Comparison of ENCODE assay signal across 9 cellular contexts in genomic region chr7:30238721-30239441, GRCh38. TPM values are rescaled to one million over a fixed set of nuclear protein-coding genes. Genes with fewer than 3 reads are reported as not detected.
DNase-seq lines count a peak whose midpoint lies in the region; ATAC-seq and TF ChIP-seq lines count a peak whose summit lies in the region.
"Had no signal": no experiment of that assay in that cellular context is flagged by ENCODE, and none has a peak within 500 bp of the region (broad histone marks: within the 10 kb centered on the region; RNA-seq: fewer than 3 reads in every experiment).

No MANE protein-coding gene starts in this region.

- peaks cover 0 to 5% of the 10 kb centered on the region in 2 donors for H3K9me3 Mint-ChIP-seq in stimulated activated naive B cell treated with anti-CD40 and anti-IgM and Interleukin-4, amounts not matched to agents 10 μg/mL and 1 μg/mL and 100 μg/mL, for 72 hours
- peaks cover 4% of the 10 kb centered on the region for H3K9me3 Mint-ChIP-seq in nephron progenitor cell

- H2AFZ ChIP-seq in OCI-LY7 (ENCODE audit: low read length): peak overlapping the region; percentile 76; the same call in 1 of the 2 replicates

- CTCF ChIA-PET in OCI-LY7 (lab: Charles Lee; ENCODE audit: unreplicated experiment): interaction anchor here (0.8 kb wide), 1 partner anchor 10 kb away, joined by 3 read pairs; no protein-coding TSS in a partner anchor

- H3K27ac ChIP-seq in OCI-LY7 (ENCODE audit: low read depth, low read length, poor library complexity, severe bottlenecking): no peak overlapping the region
- H3K27ac ChIP-seq: SJSA1 had no signal

- no TSS peak for BruUV-seq in OCI-LY7 (replicated peaks; lab: Mats Ljungman, UMichigan)

- peaks cover 0 to 4% of the 10 kb centered on the region in 2 donors for H3K27me3 Mint-ChIP-seq in stimulated activated naive B cell treated with anti-CD40 and anti-IgM and Interleukin-4, amounts not matched to agents 10 μg/mL and 1 μg/mL and 100 μg/mL, for 72 hours
- H3K27me3 Mint-ChIP-seq in nephron progenitor cell (ENCODE audit: low read depth, poor library complexity): no peaks in the 10 kb centered on the region

- TF ChIP-seq CTCF in OCI-LY7 (conservative IDR thresholded peaks at IDR 0.05; ENCODE audit: low read length): no peak
- no peak for TF ChIP-seq CTCF in nephron progenitor cell (IDR thresholded peaks at IDR 0.05)

- H3K9me3 ChIP-seq in OCI-LY7 (ENCODE audit: low read length): no peaks in the 10 kb centered on the region; the same call in 1 of the 2 replicates
- H3K9me3 ChIP-seq: SJSA1 had no signal

- no peaks in the 10 kb centered on the region for H4K20me1 ChIP-seq in OCI-LY7 (ENCODE audit: insufficient read depth, low read length)

- in situ Hi-C loops in G401 (cut with HindIII; ENCODE audit: low sequenced_read_pairs): no loop called here

- peak overlapping the region; percentile 8 to 57 for H3K4me3 Mint-ChIP-seq in stimulated activated naive B cell treated with anti-CD40 and anti-IgM and Interleukin-4, amounts not matched to agents 10 μg/mL and 1 μg/mL and 100 μg/mL, for 72 hours
- no peak overlapping the region for H3K4me3 Mint-ChIP-seq in nephron progenitor cell

- peaks cover 40% of the 10 kb centered on the region for H3K4me1 ChIP-seq in OCI-LY7 (ENCODE audit: insufficient read depth, low read length, poor library complexity, severe bottlenecking)

- peaks cover 0 to 3% of the 10 kb centered on the region in 2 donors for H3K36me3 Mint-ChIP-seq in stimulated activated naive B cell treated with anti-CD40 and anti-IgM and Interleukin-4, amounts not matched to agents 10 μg/mL and 1 μg/mL and 100 μg/mL, for 72 hours
- H3K36me3 Mint-ChIP-seq in nephron progenitor cell (ENCODE audit: low read depth): no peaks in the 10 kb centered on the region

- H3K27ac Mint-ChIP-seq in stimulated activated naive B cell treated with anti-CD40 and anti-IgM and Interleukin-4, amounts not matched to agents 10 μg/mL and 1 μg/mL and 100 μg/mL, for 72 hours: peak overlapping the region; percentile 70
- H3K27ac Mint-ChIP-seq in nephron progenitor cell: no peak overlapping the region

- peak overlapping the region; percentile 62 for H3K4me2 ChIP-seq in OCI-LY7 (ENCODE audit: low read length)

- ATAC-seq in GM19463 (IDR thresholded peaks at IDR 0.05; ENCODE audit: unreplicated experiment): peak; percentile 73
- ATAC-seq in HG03521 (IDR thresholded peaks at IDR 0.05; ENCODE audit: unreplicated experiment): peak; percentile 54
- peak; percentile 89 to 90 for ATAC-seq in stimulated activated naive B cell treated with anti-CD40 and anti-IgM and Interleukin-4, amounts not matched to agents 10 μg/mL and 1 μg/mL and 100 μg/mL, for 72 hours (replicated peaks)

- intact Hi-C loops in OCI-LY7 (cut with micrococcal nuclease; ENCODE audit: unreplicated experiment): no loop called here

- no peaks in the 10 kb centered on the region for H3K79me2 ChIP-seq in OCI-LY7 (ENCODE audit: insufficient read depth, low read depth, low read length)

- H3K4me1 Mint-ChIP-seq in stimulated activated naive B cell treated with anti-CD40 and anti-IgM and Interleukin-4, amounts not matched to agents 10 μg/mL and 1 μg/mL and 100 μg/mL, for 72 hours: peaks cover 23 to 35% of the 10 kb centered on the region in 2 donors
- peaks cover 7% of the 10 kb centered on the region for H3K4me1 Mint-ChIP-seq in nephron progenitor cell

- no peaks in the 10 kb centered on the region for H3K9me2 ChIP-seq in OCI-LY7 (ENCODE audit: insufficient read depth, low read length)

- DNase-seq in G401 (ENCODE audit: low spot score): peak; percentile 38
- DNase-seq in OCI-LY7 (ENCODE audit: low spot score): peak; percentile 28
- peak; percentile 72 for DNase-seq in fibroblast of peridontal ligament (ENCODE audit: extremely low read depth)
- DNase-seq in stimulated activated naive B cell treated with anti-CD40 and anti-IgM and Interleukin-4, amounts not matched to agents 10 μg/mL and 1 μg/mL and 100 μg/mL, for 72 hours: peak; percentile 32
- no peak for DNase-seq in NK-92 treated with Interleukin-12 subunit alpha and Interleukin-12 subunit beta, amount 100 ng/mL, for 24 hours (lab: John Stamatoyannopoulos, UW)
- no peak for DNase-seq in nephron progenitor cell

- H3K4me3 ChIP-seq in OCI-LY7 (ENCODE audit: low read depth, low read length, poor library complexity, severe bottlenecking): no peak overlapping the region
- H3K4me3 ChIP-seq: SJSA1 had no signal

- H3K36me3 ChIP-seq in OCI-LY7 (ENCODE audit: insufficient read depth, low read length): no peaks in the 10 kb centered on the region
- H3K36me3 ChIP-seq: SJSA1 had no signal

- POLR2A ChIA-PET in OCI-LY7 (lab: Charles Lee): interaction anchor here (0.7 to 2.4 kb wide), 8 partner anchors 9 to 405 kb away, joined by 3 to 9 read pairs (median 4); partner anchors contain the start of gene ZNRF2

RNA-seq across cellular contexts. Expression of gene ZNRF2, which starts 45.5 kb away (rescaled TPM):
- total RNA-seq in G401 (2014; rRNA removed; shearing (Covaris generic)): 3.4 and 5.2 TPM in 2 replicates
- total RNA-seq in OCI-LY7 (2014; rRNA removed; shearing (Covaris generic)): 18.0 and 24.7 TPM in 2 replicates
- total RNA-seq in OCI-LY7 (2022): 21.2 and 25.7 TPM in 2 replicates

Comparison
In these comparisons a context has a peak if more than half of its experiments do, and no peak if none do; other contexts are left out.
1. DNase-seq: peak in G401 (single experiment), OCI-LY7 (single experiment), fibroblast of peridontal ligament (single experiment) and stimulated activated naive B cell treated with anti-CD40 and anti-IgM and Interleukin-4, amounts not matched to agents 10 μg/mL and 1 μg/mL and 100 μg/mL, for 72 hours (single experiment); none in NK-92 treated with Interleukin-12 subunit alpha and Interleukin-12 subunit beta, amount 100 ng/mL, for 24 hours (single experiment) and nephron progenitor cell (single experiment).
2. Peak in every context shown above with its lines, with median percentiles within 50 percentile points of each other: ATAC-seq.